13 cellular contexts compared by ENCODE assay signal in genomic region chr7:1124164-1124563, GRCh38. TPM values are rescaled to one million over a fixed set of nuclear protein-coding genes. Genes with fewer than 3 reads are reported as not detected.
DNase-seq lines count a peak whose midpoint lies in the region; ATAC-seq, FAIRE-seq and TF ChIP-seq lines count a peak whose summit lies in the region.
"Had no signal": no experiment of that assay in that cellular context is flagged by ENCODE, and none has a peak within 500 bp of the region (broad histone marks: within the 10 kb centered on the region; RNA-seq: fewer than 3 reads in every experiment).

No MANE protein-coding gene starts in this region.

- H3K36me3 ChIP-seq in right lobe of liver (no peaks in the 10 kb centered on the region), HepG2 (replicated peaks in 1 of 2; ENCODE audit: control insufficient read depth in 1 of 2, insufficient read depth in 2 of 2, low read length in 2 of 2) (peaks cover 12 to 27% of the 10 kb centered on the region in 2 experiments; a peak in 4 of 5 replicates), cardiac muscle cell (peaks cover 11% of the 10 kb centered on the region), parathyroid adenoma (ENCODE audit: control insufficient read depth, insufficient read depth, low read length) (no peaks in the 10 kb centered on the region)

- CTCF ChIA-PET in HepG2 (lab: Yijun Ruan, JAX; ENCODE audit: low intra/inter-chr PET ratio, low total read pairs): interaction anchor here (1.1 to 2.2 kb wide), 3 partner anchors 37 to 131 kb away, joined by 3 to 10 read pairs (median 4); no protein-coding TSS in a partner anchor

- FAIRE-seq in HepG2 (lab: Jason Lieb, UNC): no peak
- FAIRE-seq: A204.1, colon had no signal

- peak in 1 of 3 donors; percentile 48 for DNase-seq in right lobe of liver
- DNase-seq in HepG2 (ENCODE audit: low spot score): no peak
- DNase-seq in cardiac muscle cell (ENCODE audit: low read depth in 1 of 2, low spot score in 1 of 2): no peak
- DNase-seq in CD1c-positive myeloid dendritic cell (ENCODE audit: extremely low spot score): no peak
- DNase-seq: NCI-H2171 treated with DMSO at 0.1 percent for 48 hours; stimulated activated CD4-positive, alpha-beta T cell treated with anti-CD3 and anti-CD28 coated beads, Interleukin-4, amount 100 ng/mL, for 4 hours had no signal

- TF ChIP-seq CTCF in right lobe of liver (IDR thresholded peaks at IDR 0.05): no peak
- TF ChIP-seq CTCF in HepG2 (CRISPR knock-in tag; IDR thresholded peaks at IDR 0.05): no peak
- TF ChIP-seq CTCF in cardiac muscle cell (IDR thresholded peaks at IDR 0.05; ENCODE audit: low read depth, low read length): no peak
- TF ChIP-seq CTCF in parathyroid adenoma (IDR thresholded peaks at IDR 0.05): no peak

- ATAC-seq in right lobe of liver (no peak), HepG2 (no peak), GM18867 (IDR thresholded peaks at IDR 0.05; ENCODE audit: unreplicated experiment) (no peak), HG03196 (IDR thresholded peaks at IDR 0.05; ENCODE audit: unreplicated experiment) (no peak), HG02623 (IDR thresholded peaks at IDR 0.05; ENCODE audit: unreplicated experiment) (no peak)

- H3K27ac ChIP-seq in right lobe of liver: peak overlapping the region in 2 of 3 donors; percentile 3 to 51
- H3K27ac ChIP-seq in HepG2 (ENCODE audit: extremely low read length, insufficient read depth, low read length): no peak overlapping the region
- H3K27ac ChIP-seq in cardiac muscle cell: peak overlapping the region; percentile 78
- H3K27ac ChIP-seq in parathyroid adenoma: peak overlapping the region; percentile 49

- peaks cover 18% of the 10 kb centered on the region for H3K79me2 ChIP-seq in HepG2 (ENCODE audit: insufficient read depth, low read length)
- H3K79me2 ChIP-seq in parathyroid adenoma: peaks cover 14% of the 10 kb centered on the region

- H4K20me1 ChIP-seq in HepG2 (ENCODE audit: insufficient read depth, low read length): no peaks in the 10 kb centered on the region

- no TSS peak for BruUV-seq in HepG2 (replicated peaks; lab: Mats Ljungman, UMichigan)

- H3K4me3 ChIP-seq in right lobe of liver (no peak overlapping the region), HepG2 (replicated peaks in 1 of 3; ENCODE audit: insufficient read depth in 1 of 3, low read depth in 2 of 3, low read length in 3 of 3) (no peak overlapping the region), cardiac muscle cell (no peak overlapping the region), parathyroid adenoma (ENCODE audit: low read depth, low read length) (no peak overlapping the region)

- intact Hi-C loops in right lobe of liver (cut with DNase I): loop anchor here (5.0 kb wide), 2 partner anchors 37 to 42 kb away; partner anchors contain the start of gene GPER1 (in 1 of the 2)
- intact Hi-C loops in HepG2 (cut with micrococcal nuclease; ENCODE audit: unreplicated experiment): no loop called here

- H3K4me1 ChIP-seq in right lobe of liver: peaks cover 0 to 6% (median 0%) of the 10 kb centered on the region in 4 donors
- H3K4me1 ChIP-seq in HepG2 (ENCODE audit: insufficient read depth, low read length): no peaks in the 10 kb centered on the region
- no peaks in the 10 kb centered on the region for H3K4me1 ChIP-seq in cardiac muscle cell (ENCODE audit: low read depth)
- H3K4me1 ChIP-seq in parathyroid adenoma: no peaks in the 10 kb centered on the region

- H2AFZ ChIP-seq in HepG2 (ENCODE audit: low read length): no peak overlapping the region
- no peak overlapping the region for H2AFZ ChIP-seq in parathyroid adenoma

- POLR2A ChIA-PET in HepG2 (lab: Yijun Ruan, JAX): interaction anchor here (0.8 to 1.8 kb wide), 5 partner anchors 14 to 131 kb away, joined by 3 to 8 read pairs (median 3); partner anchors contain the start of gene GPER1

- no peak overlapping the region for H3K9ac ChIP-seq in HepG2 (ENCODE audit: insufficient read depth, low read depth, low read length)
- no peak overlapping the region for H3K9ac ChIP-seq in parathyroid adenoma

- no peaks in the 10 kb centered on the region for H3K27me3 ChIP-seq in right lobe of liver
- no peaks in the 10 kb centered on the region for H3K27me3 ChIP-seq in HepG2 (ENCODE audit: control insufficient read depth in 1 of 2, insufficient read depth in 2 of 2, low read length in 2 of 2)
- H3K27me3 ChIP-seq in cardiac muscle cell: no peaks in the 10 kb centered on the region
- no peaks in the 10 kb centered on the region for H3K27me3 ChIP-seq in parathyroid adenoma (ENCODE audit: control insufficient read depth, insufficient read depth, low read length)

- WGBS in right lobe of liver (ENCODE audit: insufficient coverage, low coverage, low lambda C conversion rate, missing lambda C conversion rate): 55% methylated on average over 6 of the region's 11 CpGs
- WGBS in HepG2 (ENCODE audit: low lambda C conversion rate): 97% methylated on average over 8 of the region's 11 CpGs

- TF ChIP-seq RAD21 in HepG2 (CRISPR knock-in tag; IDR thresholded peaks at IDR 0.05): no peak

- H3K9me3 ChIP-seq in right lobe of liver (no peaks in the 10 kb centered on the region), HepG2 (ENCODE audit: low read length) (no peaks in the 10 kb centered on the region), cardiac muscle cell (ENCODE audit: low read depth) (no peaks in the 10 kb centered on the region), parathyroid adenoma (ENCODE audit: control insufficient read depth, low read length) (no peaks in the 10 kb centered on the region)

- in situ Hi-C loops in HepG2 (cut with HindIII; ENCODE audit: extremely low pct_ligation_motif_present, low pct_unique_long_range_greater_than_20kb): no loop called here

- TF ChIP-seq EP300 in HepG2 (IDR thresholded peaks at IDR 0.05; ENCODE audit: low read depth in 2 of 2, low read length in 2 of 2) (no peak), HepG2 (CRISPR knock-in tag; IDR thresholded peaks at IDR 0.05; ENCODE audit: borderline replicate concordance) (no peak)

- TF ChIP-seq POLR2A in right lobe of liver (IDR thresholded peaks at IDR 0.05) (no peak), HepG2 (IDR thresholded peaks at IDR 0.05; ENCODE audit: insufficient read depth in 1 of 2, low read depth in 2 of 2, low read length in 2 of 2) (no peak)

- H3K4me2 ChIP-seq in HepG2 (ENCODE audit: low read depth, low read length): no peak overlapping the region
- no peak overlapping the region for H3K4me2 ChIP-seq in parathyroid adenoma (ENCODE audit: low read length)

TF ChIP-seq in HepG2, 621 proteins besides CTCF, POLR2A, EP300 and RAD21 (continues in another document):
- TF ChIP-seq ZNF225 (CRISPR knock-in tag; IDR thresholded peaks at IDR 0.05): no peak

RNA-seq across cellular contexts. Expression of gene ZFAND2A, which starts 35.8 kb away (rescaled TPM):
- 10 to 100 TPM; 24.3 to 43.1 (median 31.8) TPM for total RNA-seq in right lobe of liver
- total RNA-seq in HepG2 (2016; rRNA removed; fragmentation: Illumina TruSeq; extraction: Trizol): 140 and 171 TPM in 2 replicates
- total RNA-seq in HepG2 (2016; cell fraction: cytosol; rRNA removed; fragmentation: Illumina TruSeq; extraction: Trizol; ENCODE audit: low read depth): 81.0 and 93.7 TPM in 2 replicates
- total RNA-seq in HepG2 (2016; cell fraction: insoluble cytoplasmic fraction; rRNA removed; fragmentation: Illumina TruSeq; extraction: Trizol): 144 and 177 TPM in 2 replicates
- 105 and 123 TPM in 2 replicates for total RNA-seq in HepG2 (2016; cell fraction: membrane; rRNA removed; fragmentation: Illumina TruSeq; extraction: Trizol)
- total RNA-seq in HepG2 (2016; cell fraction: nucleus; rRNA removed; fragmentation: Illumina TruSeq; extraction: Trizol): 76.5 and 85.9 TPM in 2 replicates
- 153 and 155 TPM in 2 replicates for polyA plus RNA-seq in HepG2 (2011; rRNA removed)
- 116 and 139 TPM in 2 replicates for polyA plus RNA-seq in HepG2 (2011; cell fraction: cytosol; rRNA removed)
- 105 and 133 TPM in 2 replicates for polyA plus RNA-seq in HepG2 (2011; cell fraction: nucleus; rRNA removed)
- polyA plus RNA-seq in HepG2 (2012): 91.5 and 117 TPM in 2 replicates
- polyA plus RNA-seq in HepG2 (2016; cell fraction: cytosol; fragmentation: Illumina TruSeq; extraction: Trizol; ENCODE audit: low read depth): 71.0 and 75.6 TPM in 2 replicates
- 158 and 167 TPM in 2 replicates for polyA plus RNA-seq in HepG2 (2016; cell fraction: insoluble cytoplasmic fraction; fragmentation: Illumina TruSeq; extraction: Trizol; ENCODE audit: low read depth)
- polyA plus RNA-seq in HepG2 (2016; cell fraction: membrane; fragmentation: Illumina TruSeq; extraction: Trizol; ENCODE audit: low read depth): 89.5 and 100 TPM in 2 replicates
- polyA plus RNA-seq in HepG2 (2016; cell fraction: nucleus; fragmentation: Illumina TruSeq; extraction: Trizol; ENCODE audit: insufficient read depth, low read depth): 146 and 157 TPM in 2 replicates
- 24.9 and 155 TPM in 2 replicates for polyA minus RNA-seq in HepG2 (2011; rRNA and poly(A)+ RNA removed; ENCODE audit: low replicate concordance)
- 40.2 and 55.3 TPM in 2 replicates for polyA minus RNA-seq in HepG2 (2011; cell fraction: cytosol; rRNA and poly(A)+ RNA removed)
- polyA minus RNA-seq in HepG2 (2011; cell fraction: nucleus; rRNA and poly(A)+ RNA removed): 50.2 and 66.8 TPM in 2 replicates
- total RNA-seq in cardiac muscle cell: 6.0 and 12.2 TPM in 2 replicates
- 22.4 and 24.6 TPM in 2 replicates for polyA plus RNA-seq in cardiac muscle cell

RNA-seq across cellular contexts. Expression of gene GPER1, which starts 36.3 kb away (rescaled TPM):
- total RNA-seq in right lobe of liver (10 to 100 TPM in 4 of 6 experiments, 1 to 10 TPM in 2; 7.0 to 26.4 (median 11.9) TPM), HepG2 (2016; rRNA removed; fragmentation: Illumina TruSeq; extraction: Trizol) (15.2 and 19.7 TPM in 2 replicates), cardiac muscle cell (1.6 and 5.2 TPM in 2 replicates)
- total RNA-seq in HepG2 (2016; cell fraction: cytosol; rRNA removed; fragmentation: Illumina TruSeq; extraction: Trizol; ENCODE audit: low read depth): 11.8 and 14.0 TPM in 2 replicates
- total RNA-seq in HepG2 (2016; cell fraction: insoluble cytoplasmic fraction; rRNA removed; fragmentation: Illumina TruSeq; extraction: Trizol): 14.3 and 19.8 TPM in 2 replicates
- total RNA-seq in HepG2 (2016; cell fraction: membrane; rRNA removed; fragmentation: Illumina TruSeq; extraction: Trizol): 22.2 and 30.5 TPM in 2 replicates
- 13.6 and 15.7 TPM in 2 replicates for total RNA-seq in HepG2 (2016; cell fraction: nucleus; rRNA removed; fragmentation: Illumina TruSeq; extraction: Trizol)
- polyA plus RNA-seq in HepG2 (2011; rRNA removed) (12.7 and 16.4 TPM in 2 replicates), cardiac muscle cell (1.7 and 3.4 TPM in 2 replicates)
- 14.9 and 19.2 TPM in 2 replicates for polyA plus RNA-seq in HepG2 (2011; cell fraction: cytosol; rRNA removed)
- polyA plus RNA-seq in HepG2 (2011; cell fraction: nucleus; rRNA removed): 55.4 and 63.5 TPM in 2 replicates
- 10.5 and 10.7 TPM in 2 replicates for polyA plus RNA-seq in HepG2 (2012)
- 9.9 and 11.3 TPM in 2 replicates for polyA plus RNA-seq in HepG2 (2016; cell fraction: cytosol; fragmentation: Illumina TruSeq; extraction: Trizol; ENCODE audit: low read depth)
- polyA plus RNA-seq in HepG2 (2016; cell fraction: insoluble cytoplasmic fraction; fragmentation: Illumina TruSeq; extraction: Trizol; ENCODE audit: low read depth): 17.5 and 21.3 TPM in 2 replicates
- polyA plus RNA-seq in HepG2 (2016; cell fraction: membrane; fragmentation: Illumina TruSeq; extraction: Trizol; ENCODE audit: low read depth): 22.0 and 22.5 TPM in 2 replicates
- polyA plus RNA-seq in HepG2 (2016; cell fraction: nucleus; fragmentation: Illumina TruSeq; extraction: Trizol; ENCODE audit: insufficient read depth, low read depth): 36.9 and 39.6 TPM in 2 replicates
- 7.5 and 47.4 TPM in 2 replicates for polyA minus RNA-seq in HepG2 (2011; rRNA and poly(A)+ RNA removed; ENCODE audit: low replicate concordance)
- polyA minus RNA-seq in HepG2 (2011; cell fraction: cytosol; rRNA and poly(A)+ RNA removed): 11.5 and 13.4 TPM in 2 replicates
- 4.2 and 5.7 TPM in 2 replicates for polyA minus RNA-seq in HepG2 (2011; cell fraction: nucleus; rRNA and poly(A)+ RNA removed)
- polyA plus RNA-seq: neural cell had no signal
